9 cellular contexts compared by ENCODE assay signal in the genomic region with DNA sequence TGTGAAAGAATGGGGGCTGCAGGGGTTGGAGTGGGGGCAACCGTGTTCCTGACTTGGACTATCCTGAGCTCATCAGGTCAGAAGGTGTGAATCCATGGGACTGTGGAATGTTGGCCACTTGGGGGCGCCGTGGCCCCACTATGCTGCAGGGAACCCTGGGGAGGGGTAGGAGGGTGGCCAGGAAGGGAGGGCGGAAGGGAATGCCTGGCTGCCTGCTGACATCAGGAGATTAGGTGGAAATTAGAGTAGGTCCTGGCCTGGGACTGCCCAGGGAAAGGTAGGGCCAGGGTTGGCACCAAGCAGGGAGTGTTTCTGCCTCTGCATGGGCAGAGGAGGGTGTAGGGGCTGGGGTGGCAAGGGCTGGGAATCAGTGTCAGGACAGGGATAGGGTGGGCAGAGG.
DNase-seq lines count a peak whose midpoint lies in the region; ATAC-seq and TF ChIP-seq lines count a peak whose summit lies in the region.
"Had no signal": no experiment of that assay in that cellular context is flagged by ENCODE, and none has a peak within 500 bp of the region (broad histone marks: within the 10 kb centered on the region; RNA-seq: fewer than 3 reads in every experiment).

No MANE protein-coding gene starts in this region.

- no peaks in the 10 kb centered on the region for H3F3A ChIP-seq in OCI-LY1 (ENCODE audit: insufficient read depth, low read length)

- no peak overlapping the region for H2BK15ac ChIP-seq in mesendoderm (replicated peaks; ENCODE audit: low read depth)

- no peak for DNase-seq in GM13976 (ENCODE audit: low spot score)
- peak; percentile 67 for DNase-seq in activated naive CD8-positive, alpha-beta T cell treated with anti-CD3 and anti-CD28 coated beads, Interleukin-2, amount 50 U/mL, for 24 hours
- peak; percentile 90 for DNase-seq in mesendoderm
- DNase-seq in ureter (ENCODE audit: low spot score): no peak
- no peak for DNase-seq in stomach

- no peaks in the 10 kb centered on the region for H3K9me3 ChIP-seq in OCI-LY1 (ENCODE audit: low read length)
- no peaks in the 10 kb centered on the region for H3K9me3 ChIP-seq in stomach

- H3K18ac ChIP-seq in mesendoderm (ENCODE audit: low read length): no peak overlapping the region

- H3K36me3 ChIP-seq in OCI-LY1 (ENCODE audit: insufficient read depth, low read length): no peaks in the 10 kb centered on the region
- H3K36me3 ChIP-seq in mesendoderm (ENCODE audit: control insufficient read depth, insufficient read depth, low read length): no peaks in the 10 kb centered on the region
- H3K36me3 ChIP-seq in stomach: no peaks in the 10 kb centered on the region

- no peak overlapping the region for H2AFZ ChIP-seq in OCI-LY1 (ENCODE audit: low read length)

- H3K9me2 ChIP-seq in OCI-LY1 (ENCODE audit: low read depth, low read length): no peaks in the 10 kb centered on the region

- no peaks in the 10 kb centered on the region for H3K36me3 Mint-ChIP-seq in activated naive CD8-positive, alpha-beta T cell treated with anti-CD3 and anti-CD28 coated beads, Interleukin-2, amount 50 U/mL, for 24 hours (ENCODE audit: low read depth)

- no peak overlapping the region for H3K4me2 ChIP-seq in OCI-LY1 (ENCODE audit: low read length)
- no peak overlapping the region for H3K4me2 ChIP-seq in mesendoderm (ENCODE audit: low read length)

- H3K56ac ChIP-seq in mesendoderm (ENCODE audit: low read length): peak overlapping the region; percentile 84

- H3K27me3 Mint-ChIP-seq in activated naive CD8-positive, alpha-beta T cell treated with anti-CD3 and anti-CD28 coated beads, Interleukin-2, amount 50 U/mL, for 24 hours: peaks cover 4% of the 10 kb centered on the region

- in situ Hi-C loops in GM13976 (cut with MboI; ENCODE audit: low sequenced_read_pairs, unreplicated experiment): no loop called here

- H3K4me3 ChIP-seq in OCI-LY1 (ENCODE audit: low read depth, low read length, poor library complexity, severe bottlenecking) (no peak overlapping the region), mesendoderm (ENCODE audit: low read length) (no peak overlapping the region), stomach (no peak overlapping the region)

- H3K4me1 Mint-ChIP-seq in activated naive CD8-positive, alpha-beta T cell treated with anti-CD3 and anti-CD28 coated beads, Interleukin-2, amount 50 U/mL, for 24 hours: peaks cover 9% of the 10 kb centered on the region

- no peaks in the 10 kb centered on the region for H4K20me1 ChIP-seq in OCI-LY1 (ENCODE audit: insufficient read depth, low read length)

- no peaks in the 10 kb centered on the region for H3K79me1 ChIP-seq in mesendoderm (ENCODE audit: low read length)

- intact Hi-C loops in stomach (cut with DNase I; ENCODE audit: low total_unique reads): no loop called here

- H2AK5ac ChIP-seq in mesendoderm (ENCODE audit: low read length): no peak overlapping the region

- no peak overlapping the region for H4K8ac ChIP-seq in mesendoderm (ENCODE audit: low read depth, low read length)

- H3K27me3 ChIP-seq in OCI-LY1 (ENCODE audit: insufficient read depth, low read length) (no peaks in the 10 kb centered on the region), mesendoderm (ENCODE audit: insufficient read depth, low read length, poor library complexity) (no peaks in the 10 kb centered on the region), stomach (peaks cover 0 to 6% (median 0%) of the 10 kb centered on the region in 3 donors)

- no peak overlapping the region for H3K23ac ChIP-seq in mesendoderm (ENCODE audit: low read length)

- H3K4ac ChIP-seq in mesendoderm (ENCODE audit: low read depth, low read length): no peak overlapping the region

- no peak overlapping the region for H3K27ac Mint-ChIP-seq in activated naive CD8-positive, alpha-beta T cell treated with anti-CD3 and anti-CD28 coated beads, Interleukin-2, amount 50 U/mL, for 24 hours
- H3K27ac Mint-ChIP-seq: dendritic cell treated with granulocyte-macrophage colony-stimulating factor and Interleukin-4, amounts not matched to agents 40 ng/mL and 50 ng/mL, for 4 days had no signal

- H3K27ac ChIP-seq in 22Rv1: no peak overlapping the region
- H3K27ac ChIP-seq in OCI-LY1 (ENCODE audit: low read depth, low read length, poor library complexity, severe bottlenecking): no peak overlapping the region
- no peak overlapping the region for H3K27ac ChIP-seq in mesendoderm (ENCODE audit: low read depth, low read length)
- H3K27ac ChIP-seq in stomach: no peak overlapping the region

- no peak overlapping the region for H2BK5ac ChIP-seq in mesendoderm (ENCODE audit: low read length)

- H3K4me1 ChIP-seq in OCI-LY1 (ENCODE audit: insufficient read depth, low read length, severe bottlenecking) (no peaks in the 10 kb centered on the region), mesendoderm (ENCODE audit: control insufficient read depth, low read depth, low read length) (peaks cover 2% of the 10 kb centered on the region), stomach (no peaks in the 10 kb centered on the region)

- no peaks in the 10 kb centered on the region for H3K9me3 Mint-ChIP-seq in activated naive CD8-positive, alpha-beta T cell treated with anti-CD3 and anti-CD28 coated beads, Interleukin-2, amount 50 U/mL, for 24 hours
- H3K9me3 Mint-ChIP-seq: dendritic cell treated with granulocyte-macrophage colony-stimulating factor and Interleukin-4, amounts not matched to agents 40 ng/mL and 50 ng/mL, for 4 days had no signal

- no peak overlapping the region for H3K4me3 Mint-ChIP-seq in activated naive CD8-positive, alpha-beta T cell treated with anti-CD3 and anti-CD28 coated beads, Interleukin-2, amount 50 U/mL, for 24 hours
- H3K4me3 Mint-ChIP-seq: dendritic cell treated with granulocyte-macrophage colony-stimulating factor and Interleukin-4, amounts not matched to agents 40 ng/mL and 50 ng/mL, for 4 days had no signal

- no peak for TF ChIP-seq EP300 in stomach (IDR thresholded peaks at IDR 0.05)

- no peak overlapping the region for H2BK120ac ChIP-seq in mesendoderm (ENCODE audit: low read depth, low read length)

- TF ChIP-seq CTCF in 22Rv1 (IDR thresholded peaks at IDR 0.05) (peak; percentile 79), GM13976 (IDR thresholded peaks at IDR 0.05; ENCODE audit: borderline replicate concordance, control extremely low read depth, extremely low read depth, insufficient read depth, missing control alignments) (peak; percentile 41), OCI-LY1 (IDR thresholded peaks at IDR 0.05; ENCODE audit: low read length) (peak; percentile 56; the same call in 1 of the 2 replicates), stomach (IDR thresholded peaks at IDR 0.05) (peak in 1 of 7 experiments; percentile 17)

- WGBS in mesendoderm (ENCODE audit: extremely low coverage, insufficient coverage, low lambda C conversion rate): no CpG with 5 or more reads among the region's 4 CpGs
- 8 to 15% (median 12%) methylated on average over 4 of the region's 4 CpGs for WGBS in stomach, 5 donors

- no peak overlapping the region for H4K5ac ChIP-seq in mesendoderm (ENCODE audit: low read length)

- ATAC-seq in activated naive CD8-positive, alpha-beta T cell treated with anti-CD3 and anti-CD28 coated beads, Interleukin-2, amount 50 U/mL, for 24 hours: peak; percentile 65
- no peak for ATAC-seq in HG03025 (IDR thresholded peaks at IDR 0.05; ENCODE audit: low FRiP score, unreplicated experiment)

- H3K79me2 ChIP-seq in OCI-LY1 (ENCODE audit: insufficient read depth, low read length): no peaks in the 10 kb centered on the region
- no peaks in the 10 kb centered on the region for H3K79me2 ChIP-seq in mesendoderm (ENCODE audit: control insufficient read depth, insufficient read depth, low read length)

- no peak for TF ChIP-seq POLR2A in stomach (IDR thresholded peaks at IDR 0.05)

- H3K9ac ChIP-seq in OCI-LY1 (ENCODE audit: low read length): no peak overlapping the region
- H3K9ac ChIP-seq in mesendoderm (ENCODE audit: low read length): peak overlapping the region; percentile 23

Comparison
In these comparisons a context has a peak if more than half of its experiments do, and no peak if none do; other contexts are left out.
1. DNase-seq: peak in activated naive CD8-positive, alpha-beta T cell treated with anti-CD3 and anti-CD28 coated beads, Interleukin-2, amount 50 U/mL, for 24 hours (single experiment) and mesendoderm (single experiment); none in GM13976 (single experiment), ureter (single experiment) and stomach (single experiment).